Comparison of ENCODE assay signal across 8 cellular contexts in the genomic region with DNA sequence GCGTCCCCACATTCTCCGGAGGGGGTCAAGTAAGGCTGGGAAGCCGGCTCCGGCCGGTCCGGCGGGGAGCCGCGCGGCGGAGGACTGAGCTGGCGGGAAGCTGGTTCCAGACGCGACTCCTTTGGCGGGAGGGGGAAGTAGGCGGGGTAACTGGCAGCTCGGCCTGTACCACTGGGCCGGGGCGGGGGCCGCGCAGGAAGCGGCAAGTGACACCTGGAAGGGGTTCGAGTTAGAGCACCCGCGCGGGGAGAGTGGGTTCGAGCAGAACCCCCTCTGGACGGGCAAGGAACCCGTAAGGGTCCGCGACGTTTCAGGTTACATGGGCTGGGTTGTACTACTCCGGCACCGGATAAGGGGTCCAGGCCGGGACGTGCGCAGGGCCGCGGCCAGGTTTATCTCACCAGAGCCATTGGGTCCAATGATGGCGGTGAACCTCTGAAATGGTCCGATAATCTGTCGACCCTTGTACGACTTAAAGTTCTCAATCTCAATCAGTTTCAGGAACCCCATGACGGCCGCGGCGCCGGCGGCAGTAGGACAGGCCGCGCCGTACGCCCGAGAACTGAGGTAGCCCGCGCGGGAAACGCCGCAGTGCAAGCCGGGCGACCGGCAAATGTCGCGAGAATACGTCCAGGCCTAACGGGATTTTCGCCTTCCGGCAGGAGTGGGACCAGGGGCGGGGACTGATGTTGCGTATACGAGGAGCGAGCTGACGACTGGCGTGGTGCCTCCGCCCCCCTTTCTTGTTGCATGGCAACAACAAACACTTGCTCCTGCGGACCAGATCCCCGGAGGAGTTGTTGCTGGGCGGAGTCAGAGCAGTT. TPM values are rescaled to one million over a fixed set of nuclear protein-coding genes. Genes with fewer than 3 reads are reported as not detected.
DNase-seq lines count a peak whose midpoint lies in the region; ATAC-seq and TF ChIP-seq lines count a peak whose summit lies in the region.

RIBC1 (plus strand) TSS at position 783 of the 824 bp plus-strand sequence. CDS start 3,404 bp downstream, outside the sequence.
SMC1A (minus strand) TSS at position 564 of the 824 bp plus-strand sequence; CDS start at position 510, 54 bp downstream.

- no peaks in the 10 kb centered on the region for H3K27me3 Mint-ChIP-seq in activated naive CD8-positive, alpha-beta T cell treated with anti-CD3 and anti-CD28 coated beads, Interleukin-2, amount 50 U/mL, for 24 hours
- H3K27me3 Mint-ChIP-seq in osteocyte (ENCODE audit: unreplicated experiment) = no peaks in the 10 kb centered on the region

- H3K9me3 Mint-ChIP-seq in activated naive CD8-positive, alpha-beta T cell treated with anti-CD3 and anti-CD28 coated beads, Interleukin-2, amount 50 U/mL, for 24 hours = no peaks in the 10 kb centered on the region
- H3K9me3 Mint-ChIP-seq in osteocyte (ENCODE audit: unreplicated experiment) = peaks cover 5% of the 10 kb centered on the region

- ATAC-seq in HG02763 (IDR thresholded peaks at IDR 0.05; ENCODE audit: unreplicated experiment) (peak; percentile 92), Right ventricle myocardium inferior (peak; percentile 97)
- peak; percentile 94 for ATAC-seq in activated naive CD8-positive, alpha-beta T cell treated with anti-CD3 and anti-CD28 coated beads, Interleukin-2, amount 50 U/mL, for 24 hours

- peaks cover 47% of the 10 kb centered on the region for H3K79me2 ChIP-seq in SU-DHL-6 (ENCODE audit: insufficient read depth, low read length)

- peaks cover 22% of the 10 kb centered on the region for H3K36me3 Mint-ChIP-seq in activated naive CD8-positive, alpha-beta T cell treated with anti-CD3 and anti-CD28 coated beads, Interleukin-2, amount 50 U/mL, for 24 hours (ENCODE audit: low read depth)
- peaks cover 2% of the 10 kb centered on the region for H3K36me3 Mint-ChIP-seq in osteocyte (ENCODE audit: unreplicated experiment)

- peak within 1 kb of the TSS; percentile 90 for H3K4me2 ChIP-seq in SU-DHL-6 (ENCODE audit: low read depth, low read length, poor library complexity, severe bottlenecking)

- DNase-seq in NCI-H1417 (lab: John Stamatoyannopoulos, UW) (peak; percentile 96 to 99 (median 99)), Right ventricle myocardium inferior (ENCODE audit: missing footprints) (peak; percentile 96), osteocyte (ENCODE audit: extremely low spot score, unreplicated experiment) (peak; percentile 99)
- peak; percentile 91 for DNase-seq in activated naive CD8-positive, alpha-beta T cell treated with anti-CD3 and anti-CD28 coated beads, Interleukin-2, amount 50 U/mL, for 24 hours

- WGBS in thymus = under 1% methylated on average over 78 of the region's 78 CpGs

- peak within 1 kb of the TSS; percentile 94 for H3K27ac Mint-ChIP-seq in activated naive CD8-positive, alpha-beta T cell treated with anti-CD3 and anti-CD28 coated beads, Interleukin-2, amount 50 U/mL, for 24 hours
- peak within 1 kb of the TSS; percentile 99 for H3K27ac Mint-ChIP-seq in osteocyte (ENCODE audit: unreplicated experiment)

- H3K27me3 ChIP-seq in SU-DHL-6 (ENCODE audit: low read length) (no peaks in the 10 kb centered on the region), thymus (ENCODE audit: control insufficient read depth, insufficient read depth) (no peaks in the 10 kb centered on the region)

- H3K4me3 ChIP-seq in GM12875 (ENCODE audit: low read depth, low read length) = peak within 1 kb of the TSS; percentile 99
- H3K4me3 ChIP-seq in SU-DHL-6 (ENCODE audit: insufficient read depth, low read length, poor library complexity, severe bottlenecking) = peak within 1 kb of the TSS; percentile 83
- H3K4me3 ChIP-seq in thymus (ENCODE audit: low read length) = peak within 1 kb of the TSS; percentile 78

- H3K9me3 ChIP-seq in SU-DHL-6 (ENCODE audit: insufficient read depth, low read length) = no peaks in the 10 kb centered on the region
- no peaks in the 10 kb centered on the region for H3K9me3 ChIP-seq in thymus (ENCODE audit: control insufficient read depth)

- H3K27ac ChIP-seq in SU-DHL-6 (ENCODE audit: low read depth, low read length) = peak within 1 kb of the TSS; percentile 97
- H3K27ac ChIP-seq in thymus (ENCODE audit: low read depth) = peak within 1 kb of the TSS; percentile 96

- peak within 1 kb of the TSS; percentile 95 for H3K9ac ChIP-seq in SU-DHL-6 (ENCODE audit: low read length)

- H3F3A ChIP-seq in SU-DHL-6 (ENCODE audit: insufficient read depth) = 0 out of 2 replicates have a peak, but pooled peaks cover 3% of the 10 kb centered on the region

- H4K20me1 ChIP-seq in SU-DHL-6 (ENCODE audit: low read depth, low read length) = peaks cover 4% of the 10 kb centered on the region; the same call in 1 of the 2 replicates

- H3K4me1 Mint-ChIP-seq in activated naive CD8-positive, alpha-beta T cell treated with anti-CD3 and anti-CD28 coated beads, Interleukin-2, amount 50 U/mL, for 24 hours = peaks cover 26% of the 10 kb centered on the region
- peaks cover 18% of the 10 kb centered on the region for H3K4me1 Mint-ChIP-seq in osteocyte (ENCODE audit: unreplicated experiment)

- H3K4me3 Mint-ChIP-seq in activated naive CD8-positive, alpha-beta T cell treated with anti-CD3 and anti-CD28 coated beads, Interleukin-2, amount 50 U/mL, for 24 hours = peak within 1 kb of the TSS; percentile 92
- H3K4me3 Mint-ChIP-seq in osteocyte (ENCODE audit: unreplicated experiment) = peak within 1 kb of the TSS; percentile 97

- no peak for TF ChIP-seq CTCF in GM12875 (IDR thresholded peaks at IDR 0.05; ENCODE audit: borderline replicate concordance, insufficient read depth, low read depth, low read length)
- TF ChIP-seq CTCF in SU-DHL-6 (IDR thresholded peaks at IDR 0.05; ENCODE audit: insufficient read depth, low read length, poor library complexity, severe bottlenecking) = no peak
- no peak for TF ChIP-seq CTCF in osteocyte (IDR thresholded peaks at IDR 0.05)

- intact Hi-C loops in Right ventricle myocardium inferior (cut with DNase I) = no loop called here

- no peaks in the 10 kb centered on the region for H3K9me2 ChIP-seq in SU-DHL-6 (replicated peaks; ENCODE audit: insufficient read depth, low read length)

- peaks cover 11% of the 10 kb centered on the region for H3K4me1 ChIP-seq in thymus (ENCODE audit: control insufficient read depth, insufficient read depth, low read length)

- H3K36me3 ChIP-seq in SU-DHL-6 (ENCODE audit: low read length) (no peaks in the 10 kb centered on the region; the same call in 1 of the 2 replicates), thymus (ENCODE audit: control insufficient read depth, insufficient read depth) (no peaks in the 10 kb centered on the region)

- H2AFZ ChIP-seq in SU-DHL-6 (ENCODE audit: low read depth, low read length, severe bottlenecking) = no peak within 1 kb of the TSS

RNA-seq across cellular contexts. Expression of gene RIBC1, which starts in this region (rescaled TPM):
- total RNA-seq in Right ventricle myocardium inferior (0.62 TPM), osteocyte (0.47 and 0.59 TPM in 2 replicates)
- polyA plus RNA-seq in thymus = 1.8 TPM

RNA-seq across cellular contexts. Expression of gene SMC1A, which starts in this region (rescaled TPM):
- 36.9 TPM for total RNA-seq in Right ventricle myocardium inferior
- total RNA-seq in osteocyte = 56.7 and 63.8 TPM in 2 replicates
- 9.6 TPM for polyA plus RNA-seq in thymus

Comparison
In these comparisons a context has a peak if more than half of its experiments do, and no peak if none do; other contexts are left out.
1. Peak in every context shown above with its lines: DNase-seq, ATAC-seq, H3K4me3 ChIP-seq and H3K27ac ChIP-seq.